ENCODE assay signal across 12 cellular contexts in genomic region chrX:13007519-13008188, GRCh38. TPM values are rescaled to one million over a fixed set of nuclear protein-coding genes. Genes with fewer than 3 reads are reported as not detected.
DNase-seq lines count a peak whose midpoint lies in the region; FAIRE-seq and TF ChIP-seq lines count a peak whose summit lies in the region.
"Had no signal": no experiment of that assay in that cellular context is flagged by ENCODE, and none has a peak within 500 bp of the region (broad histone marks: within the 10 kb centered on the region; RNA-seq: fewer than 3 reads in every experiment).

No MANE protein-coding gene starts in this region.

- H3K4me3 ChIP-seq in Karpas-422 (ENCODE audit: low read length): no peak overlapping the region; the same call in 1 of the 2 replicates

- no peaks in the 10 kb centered on the region for H3K9me2 ChIP-seq in Karpas-422 (replicated peaks; ENCODE audit: insufficient read depth, low read length)

- H3K4me1 ChIP-seq in Karpas-422 (ENCODE audit: low read length): peaks cover 44% of the 10 kb centered on the region

- no peak overlapping the region for H3K27ac ChIP-seq in Karpas-422 (ENCODE audit: low read length)

- no peaks in the 10 kb centered on the region for H4K20me1 ChIP-seq in Karpas-422 (ENCODE audit: insufficient read depth, low read depth, low read length)

- intact Hi-C loops in Calu3 (cut with micrococcal nuclease; ENCODE audit: unreplicated experiment): no loop called here

- DNase-seq in NCI-H1417 (lab: John Stamatoyannopoulos, UW): peak in 2 of 3 experiments; percentile 34 to 59
- DNase-seq in NCI-H1417 treated with DMSO at 0.1 percent for 48 hours (lab: John Stamatoyannopoulos, UW): no peak
- DNase-seq in Karpas-422: no peak
- DNase-seq in astrocyte of the hippocampus (ENCODE audit: low read depth, low spot score): peak; percentile 74
- DNase-seq in osteocyte (ENCODE audit: extremely low spot score, unreplicated experiment): no peak
- DNase-seq in Calu3: no peak
- no peak for DNase-seq in medulla oblongata (ENCODE audit: extremely low spot score)
- DNase-seq in H54 (ENCODE audit: insufficient read length, low spot score): no peak
- DNase-seq: activated gamma-delta T cell treated with Interleukin-2 at 50 U/mL for 16 hours, hypothalamus had no signal

- H3K36me3 ChIP-seq in Karpas-422 (ENCODE audit: insufficient read depth, low read length): no peaks in the 10 kb centered on the region

- H3K9me3 Mint-ChIP-seq in osteocyte (ENCODE audit: unreplicated experiment): peaks cover 7% of the 10 kb centered on the region
- H3K9me3 Mint-ChIP-seq in Calu3 (ENCODE audit: low read depth, unreplicated experiment): no peaks in the 10 kb centered on the region

- BruUV-seq in Calu3 (replicated peaks; lab: Mats Ljungman, UMichigan): no TSS peak

- no peak for TF ChIP-seq POLR2A in H54 (IDR thresholded peaks at IDR 0.05; ENCODE audit: low read depth, low read length)

- H3K4me1 Mint-ChIP-seq in osteocyte (ENCODE audit: unreplicated experiment) (peaks cover 42% of the 10 kb centered on the region), Calu3 (ENCODE audit: low read depth, unreplicated experiment) (peaks cover 50% of the 10 kb centered on the region)

- FAIRE-seq in H54 (lab: Jason Lieb, UNC): no peak
- FAIRE-seq: A204.1 had no signal

- no peak overlapping the region for H2AFZ ChIP-seq in Karpas-422 (ENCODE audit: low read length)

- TF ChIP-seq CTCF in osteocyte (IDR thresholded peaks at IDR 0.05): peak; percentile 12
- TF ChIP-seq CTCF in Calu3 (IDR thresholded peaks at IDR 0.05; ENCODE audit: unreplicated experiment): no peak

- H3K27ac Mint-ChIP-seq in osteocyte (ENCODE audit: unreplicated experiment) (peak overlapping the region; percentile 69), Calu3 (ENCODE audit: unreplicated experiment) (no peak overlapping the region)

- H3K36me3 Mint-ChIP-seq in osteocyte (ENCODE audit: unreplicated experiment) (no peaks in the 10 kb centered on the region), Calu3 (ENCODE audit: insufficient read depth, unreplicated experiment) (no peaks in the 10 kb centered on the region)

- no peaks in the 10 kb centered on the region for H3K27me3 ChIP-seq in Karpas-422 (ENCODE audit: low read length)

- no peak overlapping the region for H3K4me3 Mint-ChIP-seq in osteocyte (ENCODE audit: unreplicated experiment)
- H3K4me3 Mint-ChIP-seq in Calu3 (ENCODE audit: low read depth, unreplicated experiment): no peak overlapping the region

- H3K27me3 Mint-ChIP-seq in osteocyte (ENCODE audit: unreplicated experiment) (no peaks in the 10 kb centered on the region), Calu3 (ENCODE audit: unreplicated experiment) (no peaks in the 10 kb centered on the region)

- H3K4me2 ChIP-seq in Karpas-422 (ENCODE audit: low read depth, low read length, poor library complexity, severe bottlenecking): peak overlapping the region; percentile 65

- H3K9me3 ChIP-seq in Karpas-422 (ENCODE audit: low read length): no peaks in the 10 kb centered on the region

- H3K79me2 ChIP-seq in Karpas-422 (ENCODE audit: low read length): no peaks in the 10 kb centered on the region

- no peak overlapping the region for H3K9ac ChIP-seq in Karpas-422 (ENCODE audit: low read length)

- CTCF ChIA-PET in Calu3 (lab: Charles Lee): interaction anchor here (0.6 to 1.2 kb wide), 2 partner anchors 61 to 74 kb away, joined by 3 to 5 read pairs; no protein-coding TSS in a partner anchor

RNA-seq across cellular contexts. Expression of gene TMSB4X, which starts 32.7 kb away (rescaled TPM):
- total RNA-seq in Karpas-422 (2014; rRNA removed; shearing (Covaris generic); ENCODE audit: low replicate concordance): 2,363 and 3,856 TPM in 2 replicates
- total RNA-seq in osteocyte (2,830 and 2,924 TPM in 2 replicates), Calu3 (2022) (5,274 and 5,368 TPM in 2 replicates)

RNA-seq across cellular contexts. Expression of gene FAM9C, which starts 36.8 kb away (rescaled TPM):
- total RNA-seq in Karpas-422 (2014; rRNA removed; shearing (Covaris generic); ENCODE audit: low replicate concordance): not detected in 2 replicates
- total RNA-seq in osteocyte (not detected in 2 replicates), Calu3 (2022) (not detected in 2 replicates)
- total RNA-seq: renal cortical epithelial cell had no signal

Comparison
In these comparisons a context has a peak if more than half of its experiments do, and no peak if none do; other contexts are left out.
1. DNase-seq: peak in NCI-H1417 (2 of 3) and astrocyte of the hippocampus (single experiment); none in NCI-H1417 treated with DMSO at 0.1 percent for 48 hours (single experiment), Karpas-422 (single experiment), osteocyte (single experiment), Calu3 (single experiment), medulla oblongata (single experiment) and H54 (single experiment).